Comparison of ENCODE assay signal across 16 cellular contexts in the genomic region with DNA sequence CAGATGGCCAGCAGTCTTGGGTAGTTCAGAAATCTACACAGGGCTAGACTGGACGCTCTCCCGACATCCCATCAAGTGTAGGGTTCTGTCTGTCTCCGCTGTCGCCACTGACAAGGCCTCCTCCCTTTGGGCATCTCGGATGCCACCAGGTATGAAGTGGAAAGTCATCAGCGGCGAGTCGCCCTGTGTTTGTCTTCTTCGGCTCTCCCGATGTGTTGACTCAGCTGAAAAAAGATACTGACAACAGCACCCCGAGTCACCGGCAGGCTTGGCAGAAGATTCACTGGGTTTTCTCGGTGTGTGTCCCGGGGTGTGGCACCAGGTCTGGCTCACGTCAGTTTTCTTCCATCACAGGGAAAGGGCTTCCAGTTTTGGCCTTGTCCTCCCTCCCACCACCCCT.
"Had no signal": no experiment of that assay in that cellular context is flagged by ENCODE, and none has a peak within 500 bp of the region (broad histone marks: within the 10 kb centered on the region; RNA-seq: fewer than 3 reads in every experiment).

No MANE protein-coding gene starts in this region.

- H3K27ac ChIP-seq: right atrium auricular region, tibial nerve had no signal

- ATAC-seq: activated T-helper 17 cell treated with anti-CD3 and anti-CD28 coated beads, Interleukin-2, amount 50 U/mL, for 72 hours; effector memory CD8-positive, alpha-beta T cell; left lobe of liver; stimulated activated effector memory CD8-positive, alpha-beta T cell treated with anti-CD3 and anti-CD28 coated beads, Interleukin-12 subunit alpha, Interleukin-12 subunit beta, amount 100 ng/mL, for 72 hours had no signal

- FAIRE-seq: small intestine, TTC549 had no signal

- H3K36me3 Mint-ChIP-seq: immature natural killer cell; stimulated activated effector memory CD8-positive, alpha-beta T cell treated with anti-CD3 and anti-CD28 coated beads, Interleukin-12 subunit alpha, Interleukin-12 subunit beta, amount 100 ng/mL, for 72 hours had no signal

- H3K9me3 Mint-ChIP-seq: activated B cell treated with CpG ODN at 0.5 μM for 24 hours; activated CD4-positive, alpha-beta T cell treated with anti-CD3 and anti-CD28 coated beads, Interleukin-2, amount 10 ng/mL, durations not matched to agents 24 days and 14 days; activated naive CD4-positive, alpha-beta T cell treated with anti-CD3 and anti-CD28 coated beads for 36 hours; activated T-helper 17 cell treated with anti-CD3 and anti-CD28 coated beads, Interleukin-2, amount 50 U/mL, for 72 hours; effector memory CD8-positive, alpha-beta T cell; immature natural killer cell; stimulated activated effector memory CD8-positive, alpha-beta T cell treated with anti-CD3 and anti-CD28 coated beads, Interleukin-12 subunit alpha, Interleukin-12 subunit beta, amount 100 ng/mL, for 72 hours; T-helper 1 cell treated with Interleukin-12 subunit alpha and Interleukin-12 subunit beta and Interleukin-4 antibody, amounts not matched to agents 30 μg/mL and 1 μg/mL, for 36 hours had no signal

- H3K9me3 ChIP-seq: right atrium auricular region, tibial nerve had no signal

- H3K27ac Mint-ChIP-seq: activated B cell treated with CpG ODN at 0.5 μM for 24 hours; activated CD4-positive, alpha-beta T cell treated with anti-CD3 and anti-CD28 coated beads, Interleukin-2, amount 10 ng/mL, durations not matched to agents 24 days and 14 days; activated naive CD4-positive, alpha-beta T cell treated with anti-CD3 and anti-CD28 coated beads for 36 hours; activated T-helper 17 cell treated with anti-CD3 and anti-CD28 coated beads, Interleukin-2, amount 50 U/mL, for 72 hours; effector memory CD8-positive, alpha-beta T cell; immature natural killer cell; T-helper 1 cell treated with Interleukin-12 subunit alpha and Interleukin-12 subunit beta and Interleukin-4 antibody, amounts not matched to agents 30 μg/mL and 1 μg/mL, for 36 hours had no signal

- H3K4me3 Mint-ChIP-seq: activated B cell treated with CpG ODN at 0.5 μM for 24 hours; activated CD4-positive, alpha-beta T cell treated with anti-CD3 and anti-CD28 coated beads, Interleukin-2, amount 10 ng/mL, durations not matched to agents 24 days and 14 days; activated naive CD4-positive, alpha-beta T cell treated with anti-CD3 and anti-CD28 coated beads for 36 hours; activated T-helper 17 cell treated with anti-CD3 and anti-CD28 coated beads, Interleukin-2, amount 50 U/mL, for 72 hours; effector memory CD8-positive, alpha-beta T cell; immature natural killer cell; stimulated activated effector memory CD8-positive, alpha-beta T cell treated with anti-CD3 and anti-CD28 coated beads, Interleukin-12 subunit alpha, Interleukin-12 subunit beta, amount 100 ng/mL, for 72 hours; T-helper 1 cell treated with Interleukin-12 subunit alpha and Interleukin-12 subunit beta and Interleukin-4 antibody, amounts not matched to agents 30 μg/mL and 1 μg/mL, for 36 hours had no signal

- H3K4me3 ChIP-seq: right atrium auricular region, tibial nerve had no signal

- DNase-seq: activated B cell treated with CpG ODN at 0.5 μM for 24 hours; activated CD4-positive, alpha-beta T cell treated with anti-CD3 and anti-CD28 coated beads, Interleukin-2, amount 10 ng/mL, durations not matched to agents 24 days and 14 days; activated CD8-positive, alpha-beta memory T cell treated with anti-CD3 and anti-CD28 coated beads for 24 hours; activated naive CD4-positive, alpha-beta T cell treated with anti-CD3 and anti-CD28 coated beads for 36 hours; central memory CD4-positive, alpha-beta T cell; effector memory CD8-positive, alpha-beta T cell; erythroblast; immature natural killer cell; small intestine had no signal

- H3K27me3 Mint-ChIP-seq: activated B cell treated with CpG ODN at 0.5 μM for 24 hours had no signal

- H3K4me1 Mint-ChIP-seq: activated T-helper 17 cell treated with anti-CD3 and anti-CD28 coated beads, Interleukin-2, amount 50 U/mL, for 72 hours; immature natural killer cell; stimulated activated effector memory CD8-positive, alpha-beta T cell treated with anti-CD3 and anti-CD28 coated beads, Interleukin-12 subunit alpha, Interleukin-12 subunit beta, amount 100 ng/mL, for 72 hours had no signal

- H3K27me3 ChIP-seq: right atrium auricular region had no signal

- H3K36me3 ChIP-seq: right atrium auricular region, tibial nerve had no signal
